8 cellular contexts compared by ENCODE assay signal in genomic region chr12:57182918-57183575, GRCh38. TPM values are rescaled to one million over a fixed set of nuclear protein-coding genes. Genes with fewer than 3 reads are reported as not detected.
DNase-seq lines count a peak whose midpoint lies in the region; ATAC-seq, FAIRE-seq and TF ChIP-seq lines count a peak whose summit lies in the region.

No MANE protein-coding gene starts in this region.

- BruUV-seq in HepG2 (replicated peaks; lab: Mats Ljungman, UMichigan): no TSS peak

- peak; percentile 81 for FAIRE-seq in HepG2 (lab: Jason Lieb, UNC)

- no peaks in the 10 kb centered on the region for H3K4me1 ChIP-seq in HepG2 (ENCODE audit: insufficient read depth, low read length)

- peaks cover 62 to 90% of the 10 kb centered on the region in 2 experiments for H3K36me3 ChIP-seq in HepG2 (replicated peaks in 1 of 2; ENCODE audit: control insufficient read depth in 1 of 2, insufficient read depth in 2 of 2, low read length in 2 of 2)

- H2AFZ ChIP-seq in HepG2 (ENCODE audit: low read length): no peak overlapping the region

- no peaks in the 10 kb centered on the region for H3K79me2 ChIP-seq in HepG2 (ENCODE audit: insufficient read depth, low read length)

- 70% methylated on average over 11 of the region's 13 CpGs for WGBS in HepG2 (ENCODE audit: low lambda C conversion rate)

- in situ Hi-C loops in HepG2 (cut with HindIII; ENCODE audit: extremely low pct_ligation_motif_present, low pct_unique_long_range_greater_than_20kb): no loop called here

- intact Hi-C loops in HepG2 (cut with micrococcal nuclease; ENCODE audit: unreplicated experiment): loop anchor here (1.0 kb wide), 1 partner anchor 59 kb away; no protein-coding TSS in a partner anchor

- DNase-seq in AG08395 (ENCODE audit: low spot score) (peak; percentile 86), NCI-H2171 treated with DMSO at 0.1 percent for 48 hours (lab: John Stamatoyannopoulos, UW) (peak; percentile 69), cerebellar cortex (ENCODE audit: low spot score) (peak; percentile 86), HepG2 (ENCODE audit: low spot score) (peak; percentile 39)
- peak; percentile 88 for DNase-seq in activated CD4-positive, CD25-positive, alpha-beta regulatory T cell treated with anti-CD3 and anti-CD28 coated beads, Interleukin-2, amount 50 U/mL, for 72 hours
- DNase-seq in stimulated activated CD8-positive, alpha-beta memory T cell treated with anti-CD3 and anti-CD28 coated beads, Interleukin-12 subunit alpha, Interleukin-12 subunit beta, amount 100 ng/mL, for 24 hours (ENCODE audit: extremely low read depth): peak; percentile 35

- peak; percentile 95 for TF ChIP-seq CTCF in HepG2 (CRISPR knock-in tag; IDR thresholded peaks at IDR 0.05)

- H3K4me3 ChIP-seq in HepG2 (replicated peaks in 1 of 3; ENCODE audit: insufficient read depth in 1 of 3, low read depth in 2 of 3, low read length in 3 of 3): no peak overlapping the region

- no peak overlapping the region for H3K27ac ChIP-seq in HepG2 (ENCODE audit: extremely low read length, insufficient read depth, low read length)

- no peak overlapping the region for H3K9ac ChIP-seq in HepG2 (ENCODE audit: insufficient read depth, low read depth, low read length)

- CTCF ChIA-PET in HepG2 (lab: Yijun Ruan, JAX; ENCODE audit: low intra/inter-chr PET ratio, low total read pairs): interaction anchor here (0.8 to 4.0 kb wide), 6 partner anchors 12 to 114 kb away, joined by 3 to 37 read pairs (median 6); no protein-coding TSS in a partner anchor

- no peak for TF ChIP-seq POLR2A in HepG2 (IDR thresholded peaks at IDR 0.05; ENCODE audit: insufficient read depth in 1 of 2, low read depth in 2 of 2, low read length in 2 of 2)

- H4K20me1 ChIP-seq in HepG2 (ENCODE audit: insufficient read depth, low read length): no peaks in the 10 kb centered on the region

- POLR2A ChIA-PET in HepG2 (lab: Yijun Ruan, JAX): interaction anchor here (1.0 to 4.7 kb wide), 7 partner anchors 37 to 104 kb away, joined by 3 to 36 read pairs (median 6); partner anchors contain the start of genes LRP1, NEMP1 and STAT6

- H3K27me3 ChIP-seq in HepG2 (ENCODE audit: control insufficient read depth in 1 of 2, insufficient read depth in 2 of 2, low read length in 2 of 2): no peaks in the 10 kb centered on the region

- H3K9me3 ChIP-seq in HepG2 (ENCODE audit: low read length): no peaks in the 10 kb centered on the region

- TF ChIP-seq EP300 in HepG2 (IDR thresholded peaks at IDR 0.05; ENCODE audit: low read depth in 2 of 2, low read length in 2 of 2) (no peak), HepG2 (CRISPR knock-in tag; IDR thresholded peaks at IDR 0.05; ENCODE audit: borderline replicate concordance) (no peak)

- no peak overlapping the region for H3K4me2 ChIP-seq in HepG2 (ENCODE audit: low read depth, low read length)

- peak; percentile 90 for TF ChIP-seq RAD21 in HepG2 (CRISPR knock-in tag; IDR thresholded peaks at IDR 0.05)

- ATAC-seq in GM18870 (IDR thresholded peaks at IDR 0.05; ENCODE audit: unreplicated experiment) (peak; percentile 76), HG03108 (IDR thresholded peaks at IDR 0.05; ENCODE audit: unreplicated experiment) (peak; percentile 67), HepG2 (peak; percentile 82)

RNA-seq across cellular contexts. Expression of gene NXPH4, which starts 33.5 kb away (rescaled TPM):
- total RNA-seq in HepG2 (2016; rRNA removed; fragmentation: Illumina TruSeq; extraction: Trizol): not detected in 2 replicates
- total RNA-seq in HepG2 (2016; cell fraction: cytosol; rRNA removed; fragmentation: Illumina TruSeq; extraction: Trizol; ENCODE audit: low read depth): not detected in 2 replicates
- total RNA-seq in HepG2 (2016; cell fraction: insoluble cytoplasmic fraction; rRNA removed; fragmentation: Illumina TruSeq; extraction: Trizol): not detected in 2 replicates
- not detected in 2 replicates for total RNA-seq in HepG2 (2016; cell fraction: membrane; rRNA removed; fragmentation: Illumina TruSeq; extraction: Trizol)
- not detected in 2 replicates for total RNA-seq in HepG2 (2016; cell fraction: nucleus; rRNA removed; fragmentation: Illumina TruSeq; extraction: Trizol)
- 0.13 and 0.24 TPM in 2 replicates for polyA plus RNA-seq in HepG2 (2011; rRNA removed)
- polyA plus RNA-seq in HepG2 (2011; cell fraction: cytosol; rRNA removed): 0.18 and 0.24 TPM in 2 replicates
- polyA plus RNA-seq in HepG2 (2011; cell fraction: nucleus; rRNA removed): 0.54 and 0.55 TPM in 2 replicates
- polyA plus RNA-seq in HepG2 (2012): 1.9 and 2.5 TPM in 2 replicates
- not detected in 2 replicates for polyA plus RNA-seq in HepG2 (2016; cell fraction: cytosol; fragmentation: Illumina TruSeq; extraction: Trizol; ENCODE audit: low read depth)
- polyA plus RNA-seq in HepG2 (2016; cell fraction: insoluble cytoplasmic fraction; fragmentation: Illumina TruSeq; extraction: Trizol; ENCODE audit: low read depth): not detected in 2 replicates
- polyA plus RNA-seq in HepG2 (2016; cell fraction: membrane; fragmentation: Illumina TruSeq; extraction: Trizol; ENCODE audit: low read depth): not detected in 2 replicates
- polyA plus RNA-seq in HepG2 (2016; cell fraction: nucleus; fragmentation: Illumina TruSeq; extraction: Trizol; ENCODE audit: insufficient read depth, low read depth): not detected in 2 replicates
- 0.30 and 2.2 TPM in 2 replicates for polyA minus RNA-seq in HepG2 (2011; rRNA and poly(A)+ RNA removed; ENCODE audit: low replicate concordance)
- polyA minus RNA-seq in HepG2 (2011; cell fraction: cytosol; rRNA and poly(A)+ RNA removed): not detected in 2 replicates
- 0.25 TPM in 1 of 2 replicates, not detected in the other for polyA minus RNA-seq in HepG2 (2011; cell fraction: nucleus; rRNA and poly(A)+ RNA removed)

RNA-seq across cellular contexts. Expression of gene LRP1-AS, which starts 35.6 kb away (rescaled TPM):
- not detected in 2 replicates for total RNA-seq in HepG2 (2016; rRNA removed; fragmentation: Illumina TruSeq; extraction: Trizol)
- total RNA-seq in HepG2 (2016; cell fraction: cytosol; rRNA removed; fragmentation: Illumina TruSeq; extraction: Trizol; ENCODE audit: low read depth): not detected in 2 replicates
- not detected in 2 replicates for total RNA-seq in HepG2 (2016; cell fraction: insoluble cytoplasmic fraction; rRNA removed; fragmentation: Illumina TruSeq; extraction: Trizol)
- not detected in 2 replicates for total RNA-seq in HepG2 (2016; cell fraction: membrane; rRNA removed; fragmentation: Illumina TruSeq; extraction: Trizol)
- not detected in 2 replicates for total RNA-seq in HepG2 (2016; cell fraction: nucleus; rRNA removed; fragmentation: Illumina TruSeq; extraction: Trizol)
- 0.20 TPM in 1 of 2 replicates, not detected in the other for polyA plus RNA-seq in HepG2 (2011; rRNA removed)
- not detected in 2 replicates for polyA plus RNA-seq in HepG2 (2011; cell fraction: cytosol; rRNA removed)
- polyA plus RNA-seq in HepG2 (2011; cell fraction: nucleus; rRNA removed): not detected in 2 replicates
- not detected in 2 replicates for polyA plus RNA-seq in HepG2 (2012)
- not detected in 2 replicates for polyA plus RNA-seq in HepG2 (2016; cell fraction: cytosol; fragmentation: Illumina TruSeq; extraction: Trizol; ENCODE audit: low read depth)
- not detected in 2 replicates for polyA plus RNA-seq in HepG2 (2016; cell fraction: insoluble cytoplasmic fraction; fragmentation: Illumina TruSeq; extraction: Trizol; ENCODE audit: low read depth)
- polyA plus RNA-seq in HepG2 (2016; cell fraction: membrane; fragmentation: Illumina TruSeq; extraction: Trizol; ENCODE audit: low read depth): not detected in 2 replicates
- polyA plus RNA-seq in HepG2 (2016; cell fraction: nucleus; fragmentation: Illumina TruSeq; extraction: Trizol; ENCODE audit: insufficient read depth, low read depth): not detected in 2 replicates
- polyA minus RNA-seq in HepG2 (2011; rRNA and poly(A)+ RNA removed; ENCODE audit: low replicate concordance): not detected in 2 replicates
- not detected in 2 replicates for polyA minus RNA-seq in HepG2 (2011; cell fraction: cytosol; rRNA and poly(A)+ RNA removed)
- polyA minus RNA-seq in HepG2 (2011; cell fraction: nucleus; rRNA and poly(A)+ RNA removed): not detected in 2 replicates

RNA-seq across cellular contexts. Expression of gene SHMT2, which starts 46.5 kb away (rescaled TPM):
- 181 and 184 TPM in 2 replicates for total RNA-seq in HepG2 (2016; rRNA removed; fragmentation: Illumina TruSeq; extraction: Trizol)
- 34.5 and 40.7 TPM in 2 replicates for total RNA-seq in HepG2 (2016; cell fraction: cytosol; rRNA removed; fragmentation: Illumina TruSeq; extraction: Trizol; ENCODE audit: low read depth)
- total RNA-seq in HepG2 (2016; cell fraction: insoluble cytoplasmic fraction; rRNA removed; fragmentation: Illumina TruSeq; extraction: Trizol): 185 and 193 TPM in 2 replicates
- 86.2 and 91.5 TPM in 2 replicates for total RNA-seq in HepG2 (2016; cell fraction: membrane; rRNA removed; fragmentation: Illumina TruSeq; extraction: Trizol)
- 87.0 and 104 TPM in 2 replicates for total RNA-seq in HepG2 (2016; cell fraction: nucleus; rRNA removed; fragmentation: Illumina TruSeq; extraction: Trizol)
- polyA plus RNA-seq in HepG2 (2011; rRNA removed): 393 and 420 TPM in 2 replicates
- 388 and 543 TPM in 2 replicates for polyA plus RNA-seq in HepG2 (2011; cell fraction: cytosol; rRNA removed)
- polyA plus RNA-seq in HepG2 (2011; cell fraction: nucleus; rRNA removed): 527 and 559 TPM in 2 replicates
- polyA plus RNA-seq in HepG2 (2012): 193 and 317 TPM in 2 replicates
- polyA plus RNA-seq in HepG2 (2016; cell fraction: cytosol; fragmentation: Illumina TruSeq; extraction: Trizol; ENCODE audit: low read depth): 47.3 and 51.9 TPM in 2 replicates
- 228 and 257 TPM in 2 replicates for polyA plus RNA-seq in HepG2 (2016; cell fraction: insoluble cytoplasmic fraction; fragmentation: Illumina TruSeq; extraction: Trizol; ENCODE audit: low read depth)
- polyA plus RNA-seq in HepG2 (2016; cell fraction: membrane; fragmentation: Illumina TruSeq; extraction: Trizol; ENCODE audit: low read depth): 85.7 and 97.2 TPM in 2 replicates
- polyA plus RNA-seq in HepG2 (2016; cell fraction: nucleus; fragmentation: Illumina TruSeq; extraction: Trizol; ENCODE audit: insufficient read depth, low read depth): 161 and 174 TPM in 2 replicates
- 452 and 685 TPM in 2 replicates for polyA minus RNA-seq in HepG2 (2011; rRNA and poly(A)+ RNA removed; ENCODE audit: low replicate concordance)
- polyA minus RNA-seq in HepG2 (2011; cell fraction: cytosol; rRNA and poly(A)+ RNA removed): 216 and 224 TPM in 2 replicates
- polyA minus RNA-seq in HepG2 (2011; cell fraction: nucleus; rRNA and poly(A)+ RNA removed): 130 and 151 TPM in 2 replicates

RNA-seq across cellular contexts. Expression of gene LRP1, which starts 54.8 kb away (rescaled TPM):
- 14.7 and 16.5 TPM in 2 replicates for total RNA-seq in HepG2 (2016; rRNA removed; fragmentation: Illumina TruSeq; extraction: Trizol)
- 7.0 and 7.1 TPM in 2 replicates for total RNA-seq in HepG2 (2016; cell fraction: cytosol; rRNA removed; fragmentation: Illumina TruSeq; extraction: Trizol; ENCODE audit: low read depth)
- 12.6 and 13.0 TPM in 2 replicates for total RNA-seq in HepG2 (2016; cell fraction: insoluble cytoplasmic fraction; rRNA removed; fragmentation: Illumina TruSeq; extraction: Trizol)
- total RNA-seq in HepG2 (2016; cell fraction: membrane; rRNA removed; fragmentation: Illumina TruSeq; extraction: Trizol): 9.7 and 10.2 TPM in 2 replicates
- total RNA-seq in HepG2 (2016; cell fraction: nucleus; rRNA removed; fragmentation: Illumina TruSeq; extraction: Trizol): 47.7 and 58.7 TPM in 2 replicates
- 30.8 and 33.6 TPM in 2 replicates for polyA plus RNA-seq in HepG2 (2011; rRNA removed)
- polyA plus RNA-seq in HepG2 (2011; cell fraction: cytosol; rRNA removed): 30.4 and 39.0 TPM in 2 replicates
- 188 and 243 TPM in 2 replicates for polyA plus RNA-seq in HepG2 (2011; cell fraction: nucleus; rRNA removed)
- polyA plus RNA-seq in HepG2 (2012): 92.4 and 98.3 TPM in 2 replicates
- 2.5 TPM in 2 replicates for polyA plus RNA-seq in HepG2 (2016; cell fraction: cytosol; fragmentation: Illumina TruSeq; extraction: Trizol; ENCODE audit: low read depth)
- polyA plus RNA-seq in HepG2 (2016; cell fraction: insoluble cytoplasmic fraction; fragmentation: Illumina TruSeq; extraction: Trizol; ENCODE audit: low read depth): 11.6 and 18.1 TPM in 2 replicates
- 4.9 TPM in 2 replicates for polyA plus RNA-seq in HepG2 (2016; cell fraction: membrane; fragmentation: Illumina TruSeq; extraction: Trizol; ENCODE audit: low read depth)
- 95.2 and 99.3 TPM in 2 replicates for polyA plus RNA-seq in HepG2 (2016; cell fraction: nucleus; fragmentation: Illumina TruSeq; extraction: Trizol; ENCODE audit: insufficient read depth, low read depth)
- polyA minus RNA-seq in HepG2 (2011; rRNA and poly(A)+ RNA removed; ENCODE audit: low replicate concordance): 6.6 and 218 TPM in 2 replicates
- 92.2 and 104 TPM in 2 replicates for polyA minus RNA-seq in HepG2 (2011; cell fraction: cytosol; rRNA and poly(A)+ RNA removed)
- polyA minus RNA-seq in HepG2 (2011; cell fraction: nucleus; rRNA and poly(A)+ RNA removed): 85.0 and 102 TPM in 2 replicates

Comparison
In these comparisons a context has a peak if more than half of its experiments do, and no peak if none do; other contexts are left out.
1. DNase-seq: peak in every context shown above with its lines; median percentile 88 in activated CD4-positive, CD25-positive, alpha-beta regulatory T cell treated with anti-CD3 and anti-CD28 coated beads, Interleukin-2, amount 50 U/mL, for 72 hours; 86 in AG08395; 86 in cerebellar cortex; 69 in NCI-H2171 treated with DMSO at 0.1 percent for 48 hours; 39 in HepG2; 35 in stimulated activated CD8-positive, alpha-beta memory T cell treated with anti-CD3 and anti-CD28 coated beads, Interleukin-12 subunit alpha, Interleukin-12 subunit beta, amount 100 ng/mL, for 24 hours.